ENCODE assay signal across 17 cellular contexts in genomic region chr1:155104605-155105534, GRCh38. TPM values are rescaled to one million over a fixed set of nuclear protein-coding genes. Genes with fewer than 3 reads are reported as not detected.
DNase-seq lines count a peak whose midpoint lies in the region; ATAC-seq, FAIRE-seq and TF ChIP-seq lines count a peak whose summit lies in the region.
"Had no signal": no experiment of that assay in that cellular context is flagged by ENCODE, and none has a peak within 500 bp of the region (broad histone marks: within the 10 kb centered on the region; RNA-seq: fewer than 3 reads in every experiment).

No MANE protein-coding gene starts in this region.

- H3K9me3 ChIP-seq in hepatocyte (ENCODE audit: low read depth) (no peaks in the 10 kb centered on the region), pancreas (no peaks in the 10 kb centered on the region)
- H3K9me3 ChIP-seq: BLaER1 had no signal

- no peaks in the 10 kb centered on the region for H3K9me2 ChIP-seq in hepatocyte (replicated peaks; ENCODE audit: insufficient read depth)

- H3K4me2 ChIP-seq in hepatocyte, result no peak overlapping the region
- H3K4me2 ChIP-seq: BLaER1, GM23338 had no signal

- intact Hi-C loops in Right ventricle myocardium superior (cut with DNase I), result no loop called here
- intact Hi-C loops in cardiac septum (cut with DNase I), result no loop called here
- intact Hi-C loops in pancreas (cut with DNase I), result loop anchor here in 1 of 3 donors (10.0 kb wide), 1 partner anchor 60 kb away; no protein-coding TSS in a partner anchor
- intact Hi-C loops in natural killer cell (cut with micrococcal nuclease), result no loop called here

- TF ChIP-seq CTCF in hepatocyte (IDR thresholded peaks at IDR 0.05; ENCODE audit: poor library complexity) (no peak), pancreas (IDR thresholded peaks at IDR 0.05) (no peak), natural killer cell (IDR thresholded peaks at IDR 0.05) (no peak)

- H3K36me3 ChIP-seq in hepatocyte (replicated peaks; ENCODE audit: insufficient read depth, low read depth) (no peaks in the 10 kb centered on the region), pancreas (no peaks in the 10 kb centered on the region)
- H3K36me3 ChIP-seq: BLaER1 had no signal

- peaks cover 6% of the 10 kb centered on the region for H3K27me3 Mint-ChIP-seq in T-helper 2 cell treated with Interferon-gamma antibody and Interleukin-4, amounts not matched to agents 5 μg/mL and 100 μg/mL, for 36 hours (ENCODE audit: low read depth)
- H3K27me3 Mint-ChIP-seq in natural killer cell (ENCODE audit: low read depth in 2 of 2), result peaks cover 0 to 14% of the 10 kb centered on the region in 2 donors

- no peaks in the 10 kb centered on the region for H3K4me1 Mint-ChIP-seq in T-helper 2 cell treated with Interferon-gamma antibody and Interleukin-4, amounts not matched to agents 5 μg/mL and 100 μg/mL, for 36 hours (ENCODE audit: low read depth)
- peaks cover 0 to 5% of the 10 kb centered on the region in 2 donors for H3K4me1 Mint-ChIP-seq in natural killer cell
- H3K4me1 Mint-ChIP-seq: CD8-positive, alpha-beta memory T cell; GM23338 had no signal

- 88% methylated on average over 7 of the region's 7 CpGs for WGBS in hepatocyte (ENCODE audit: low lambda C conversion rate, missing lambda C conversion rate)
- 72 to 79% methylated on average over 7 of the region's 7 CpGs for WGBS in pancreas, 2 donors

- H3K9me3 Mint-ChIP-seq in T-helper 2 cell treated with Interferon-gamma antibody and Interleukin-4, amounts not matched to agents 5 μg/mL and 100 μg/mL, for 36 hours, result no peaks in the 10 kb centered on the region
- H3K9me3 Mint-ChIP-seq in natural killer cell, result no peaks in the 10 kb centered on the region
- H3K9me3 Mint-ChIP-seq: CD8-positive, alpha-beta memory T cell; GM23338 had no signal

- ATAC-seq in Right ventricle myocardium superior (ENCODE audit: poor library complexity), result peak; percentile 69
- ATAC-seq in pancreas, result peak in 3 of 4 donors; percentile 65 to 86 (median 65)
- ATAC-seq in natural killer cell, result no peak
- ATAC-seq: GM23338 had no signal

- H3K27me3 ChIP-seq in hepatocyte (no peaks in the 10 kb centered on the region), pancreas (no peaks in the 10 kb centered on the region)
- H3K27me3 ChIP-seq: BLaER1 had no signal

- H3K79me2 ChIP-seq in hepatocyte, result no peaks in the 10 kb centered on the region

- H2AFZ ChIP-seq in hepatocyte, result no peak overlapping the region
- H2AFZ ChIP-seq: GM23338 had no signal

- H3K27ac Mint-ChIP-seq in T-helper 2 cell treated with Interferon-gamma antibody and Interleukin-4, amounts not matched to agents 5 μg/mL and 100 μg/mL, for 36 hours, result no peak overlapping the region
- H3K27ac Mint-ChIP-seq in natural killer cell, result no peak overlapping the region
- H3K27ac Mint-ChIP-seq: GM23338 had no signal

- H3K4me1 ChIP-seq in hepatocyte (ENCODE audit: insufficient read depth), result peaks cover 17% of the 10 kb centered on the region
- H3K4me1 ChIP-seq in pancreas, result peaks cover 0 to 5% (median 0%) of the 10 kb centered on the region in 3 donors

- no peaks in the 10 kb centered on the region for H4K20me1 ChIP-seq in hepatocyte (ENCODE audit: insufficient read depth, poor library complexity, severe bottlenecking)
- H4K20me1 ChIP-seq: BLaER1 had no signal

- DNase-seq in Right ventricle myocardium superior, result no peak
- DNase-seq in cardiac septum (ENCODE audit: low spot score), result no peak
- no peak for DNase-seq in hepatocyte (ENCODE audit: low spot score)
- DNase-seq in pancreas, result no peak
- no peak for DNase-seq in T-helper 2 cell treated with Interferon-gamma antibody and Interleukin-4, amounts not matched to agents 5 μg/mL and 100 μg/mL, for 36 hours (ENCODE audit: low spot score)
- no peak for DNase-seq in DMS53 treated with DMSO at 0.1 percent for 48 hours (lab: John Stamatoyannopoulos, UW; ENCODE audit: unreplicated experiment)
- DNase-seq in natural killer cell, result no peak
- DNase-seq in COR-L47 (lab: John Stamatoyannopoulos, UW), result no peak
- DNase-seq: CD8-positive, alpha-beta memory T cell; DMS 273 treated with DMSO at 0.1 percent for 48 hours; KG1; NCI-H1092; NCI-H345; NCI-H69 had no signal

- H3K4me3 Mint-ChIP-seq in T-helper 2 cell treated with Interferon-gamma antibody and Interleukin-4, amounts not matched to agents 5 μg/mL and 100 μg/mL, for 36 hours, result no peak overlapping the region
- H3K4me3 Mint-ChIP-seq in natural killer cell, result no peak overlapping the region
- H3K4me3 Mint-ChIP-seq: CD8-positive, alpha-beta memory T cell; GM23338 had no signal

- no peaks in the 10 kb centered on the region for H3K36me3 Mint-ChIP-seq in T-helper 2 cell treated with Interferon-gamma antibody and Interleukin-4, amounts not matched to agents 5 μg/mL and 100 μg/mL, for 36 hours (ENCODE audit: low read depth)
- no peaks in the 10 kb centered on the region for H3K36me3 Mint-ChIP-seq in natural killer cell
- H3K36me3 Mint-ChIP-seq: CD8-positive, alpha-beta memory T cell had no signal

- H3K27ac ChIP-seq in hepatocyte (peak overlapping the region; percentile 91), pancreas (no peak overlapping the region)
- H3K27ac ChIP-seq: 22Rv1, BLaER1 had no signal

- FAIRE-seq in pancreas (lab: Jason Lieb, UNC), result no peak

- H3K4me3 ChIP-seq in hepatocyte (no peak overlapping the region), pancreas (no peak overlapping the region)
- H3K4me3 ChIP-seq: BLaER1, GM23338 had no signal

RNA-seq across cellular contexts. Expression of gene EFNA1, which starts 22.8 kb away (rescaled TPM):
- total RNA-seq in Right ventricle myocardium superior, result 41.5 TPM
- total RNA-seq in cardiac septum, result 30.2 TPM
- total RNA-seq in hepatocyte, result 78.7 and 94.8 TPM in 2 replicates
- 137 and 172 TPM in 2 replicates for polyA plus RNA-seq in hepatocyte
- total RNA-seq in pancreas, result 10 to 100 TPM; 19.5 to 45.9 (median 30.4) TPM
- polyA plus RNA-seq in pancreas, result 10 to 100 TPM; 47.9 to 91.7 TPM
- total RNA-seq in natural killer cell, result 1 to 10 TPM; 1.5 to 1.9 (median 1.9) TPM

RNA-seq across cellular contexts. Expression of gene EFNA3, which starts 26.2 kb away (rescaled TPM):
- 0.75 TPM for total RNA-seq in Right ventricle myocardium superior
- total RNA-seq in cardiac septum, result 1.2 TPM
- 4.0 and 5.5 TPM in 2 replicates for total RNA-seq in hepatocyte
- 10.3 and 13.1 TPM in 2 replicates for polyA plus RNA-seq in hepatocyte
- 1 to 10 TPM in 2 of 6 donors, under 1 TPM in 4; 0.52 to 1.2 (median 0.70) TPM for total RNA-seq in pancreas
- under 1 TPM; 0.72 to 0.99 TPM for polyA plus RNA-seq in pancreas
- total RNA-seq in natural killer cell, result 1 to 10 TPM in 1 of 3 donors, under 1 TPM in 2; 0.52 to 1.1 (median 0.68) TPM

RNA-seq across cellular contexts. Expression of gene SLC50A1, which starts 30.8 kb away (rescaled TPM):
- 7.1 TPM for total RNA-seq in Right ventricle myocardium superior
- 11.2 TPM for total RNA-seq in cardiac septum
- total RNA-seq in hepatocyte, result 75.3 and 88.6 TPM in 2 replicates
- polyA plus RNA-seq in hepatocyte, result 111 and 115 TPM in 2 replicates
- 10 to 100 TPM; 18.7 to 33.3 (median 26.2) TPM for total RNA-seq in pancreas
- 10 to 100 TPM; 32.8 to 33.0 TPM for polyA plus RNA-seq in pancreas
- total RNA-seq in natural killer cell, result 10 to 100 TPM; 31.7 to 33.5 (median 32.7) TPM

RNA-seq across cellular contexts. Expression of gene DPM3, which starts 35.5 kb away (rescaled TPM):
- 49.4 TPM for total RNA-seq in Right ventricle myocardium superior
- total RNA-seq in cardiac septum, result 56.3 TPM
- 94.2 and 121 TPM in 2 replicates for total RNA-seq in hepatocyte
- 84.1 and 96.3 TPM in 2 replicates for polyA plus RNA-seq in hepatocyte
- 10 to 100 TPM; 39.4 to 46.5 (median 42.3) TPM for total RNA-seq in pancreas
- polyA plus RNA-seq in pancreas, result 100 to 1,000 TPM; 211 to 227 TPM
- total RNA-seq in natural killer cell, result 10 to 100 TPM; 26.8 to 45.7 (median 41.5) TPM

RNA-seq across cellular contexts. Expression of gene EFNA4, which starts 41.3 kb away (rescaled TPM):
- total RNA-seq in Right ventricle myocardium superior (2.6 TPM), cardiac septum (1.9 TPM), hepatocyte (20.5 and 21.3 TPM in 2 replicates), pancreas (1 to 10 TPM; 2.1 to 5.6 (median 3.1) TPM), natural killer cell (1 to 10 TPM; 4.6 to 6.8 (median 5.5) TPM)
- polyA plus RNA-seq in hepatocyte (16.3 and 18.1 TPM in 2 replicates), pancreas (1 to 10 TPM; 6.0 to 6.2 TPM)

Comparison
In these comparisons a context has a peak if more than half of its experiments do, and no peak if none do; other contexts are left out.
1. ATAC-seq: peak in Right ventricle myocardium superior (single experiment) and pancreas (3 of 4); none in natural killer cell (0 of 3).
2. RNA of gene EFNA1, which starts 22.8 kb away (total RNA-seq): 78.7 to 94.8 TPM in hepatocyte, 41.5 TPM in Right ventricle myocardium superior (single experiment), 19.5 to 45.9 TPM in pancreas and 30.2 TPM in cardiac septum (single experiment); 1.5 to 1.9 TPM in natural killer cell; every median in the first group is over 4 times any median in the second.